Comparison of ENCODE assay signal across 17 cellular contexts in the genomic region with DNA sequence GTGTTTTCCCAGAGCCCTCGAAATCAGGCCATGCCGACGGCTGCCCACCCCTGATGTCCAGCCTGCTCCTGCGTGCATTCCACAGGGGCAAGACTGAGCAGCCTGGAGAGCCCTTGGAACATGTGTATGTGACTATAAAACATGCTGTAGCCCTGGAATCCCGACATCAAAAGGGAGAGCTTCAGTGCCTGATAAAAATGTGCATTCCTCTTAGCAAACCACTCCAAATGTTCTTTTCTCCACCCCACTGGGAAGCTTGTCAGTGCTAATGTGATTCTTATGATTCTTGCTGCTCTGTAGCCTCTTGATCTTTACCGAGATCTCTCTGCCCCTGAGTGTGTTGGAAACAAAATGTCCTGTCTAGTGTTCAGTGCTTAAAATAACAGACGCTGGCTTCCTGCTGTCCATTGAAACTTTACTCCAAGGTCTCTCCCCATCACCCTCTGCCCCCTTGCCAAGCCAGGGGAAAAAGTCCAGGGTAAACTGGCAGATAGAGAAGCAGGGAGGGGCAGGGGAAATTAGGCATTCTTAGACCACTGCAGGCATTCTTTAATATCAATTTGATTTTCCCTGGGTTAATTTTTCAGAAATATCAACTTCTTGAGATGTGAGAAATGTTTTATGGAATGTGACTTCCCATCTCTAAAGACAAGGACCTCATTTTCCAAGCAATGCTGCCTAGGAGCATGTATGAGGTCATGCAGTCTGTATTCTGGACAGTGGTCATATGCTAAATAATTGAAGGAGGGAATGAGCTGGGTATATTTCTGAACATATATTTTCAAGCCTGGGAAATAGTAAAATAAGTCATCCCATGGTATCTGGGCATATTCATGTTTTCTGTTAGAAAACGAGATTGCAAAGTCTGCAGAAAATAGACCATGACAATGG.
DNase-seq lines count a peak whose midpoint lies in the region; ATAC-seq and TF ChIP-seq lines count a peak whose summit lies in the region.
"Had no signal": no experiment of that assay in that cellular context is flagged by ENCODE, and none has a peak within 500 bp of the region (broad histone marks: within the 10 kb centered on the region; RNA-seq: fewer than 3 reads in every experiment).

No MANE protein-coding gene starts in this region.

- H2BK5ac ChIP-seq in mesendoderm (ENCODE audit: low read length), result no peak overlapping the region

- H3K9me3 ChIP-seq in HEK293 (ENCODE audit: control insufficient read depth, insufficient read depth, low read depth, low read length) (no peaks in the 10 kb centered on the region), smooth muscle cell (replicated peaks; ENCODE audit: low read depth) (no peaks in the 10 kb centered on the region)

- no peak overlapping the region for H2AK5ac ChIP-seq in mesendoderm (ENCODE audit: low read length)

- no peak for DNase-seq in Right ventricle myocardium superior
- peak; percentile 4 for DNase-seq in mesendoderm
- no peak for DNase-seq in smooth muscle cell (lab: John Stamatoyannopoulos, UW; ENCODE audit: unreplicated experiment)
- no peak for DNase-seq in stimulated activated CD4-positive, alpha-beta T cell treated with anti-CD3 and anti-CD28 coated beads, Interleukin-1b, Interleukin-23, amount 100 ng/mL, for 48 hours
- no peak for DNase-seq in NCI-H128 (lab: John Stamatoyannopoulos, UW; ENCODE audit: unreplicated experiment)
- DNase-seq: activated B cell treated with CpG ODN at 0.5 μM for 24 hours; activated CD8-positive, alpha-beta memory T cell treated with anti-CD3 and anti-CD28 coated beads, Interleukin-2, amount 10 ng/mL, durations not matched to agents 7 days and 5 days; activated gamma-delta T cell treated with Interleukin-2 at 50 U/mL for 16 hours; effector CD8-positive, alpha-beta T cell; NCI-H187 treated with DMSO at 0.1 percent for 48 hours; NCI-H774; RPMI8226; stimulated activated CD4-positive, alpha-beta T cell treated with anti-CD3 and anti-CD28 coated beads, Interleukin-4, amount 100 ng/mL, for 4 hours; T-helper 1 cell had no signal

- no peaks in the 10 kb centered on the region for H3F3A ChIP-seq in smooth muscle cell (ENCODE audit: low read depth)

- no CpG with 5 or more reads among the region's 8 CpGs for WGBS in mesendoderm (ENCODE audit: extremely low coverage, insufficient coverage, low lambda C conversion rate)
- WGBS in smooth muscle cell (ENCODE audit: low lambda C conversion rate), result 31% methylated on average over 8 of the region's 8 CpGs

- H3K79me2 ChIP-seq in mesendoderm (ENCODE audit: control insufficient read depth, insufficient read depth, low read length) (no peaks in the 10 kb centered on the region), smooth muscle cell (ENCODE audit: low read depth) (no peaks in the 10 kb centered on the region)

- no peaks in the 10 kb centered on the region for H4K20me1 ChIP-seq in smooth muscle cell (ENCODE audit: low read depth)

- H4K5ac ChIP-seq in mesendoderm (ENCODE audit: low read length), result no peak overlapping the region

- H3K23ac ChIP-seq in mesendoderm (ENCODE audit: low read length), result no peak overlapping the region

- H3K36me3 ChIP-seq in HEK293 (ENCODE audit: control insufficient read depth in 2 of 2, insufficient read depth in 1 of 2, low read length in 2 of 2) (no peaks in the 10 kb centered on the region), mesendoderm (ENCODE audit: control insufficient read depth, insufficient read depth, low read length) (no peaks in the 10 kb centered on the region), smooth muscle cell (ENCODE audit: low read depth) (no peaks in the 10 kb centered on the region)

- H3K4me1 ChIP-seq in HEK293 (ENCODE audit: control insufficient read depth, insufficient read depth, low read length) (no peaks in the 10 kb centered on the region), mesendoderm (ENCODE audit: control insufficient read depth, low read depth, low read length) (no peaks in the 10 kb centered on the region), smooth muscle cell (ENCODE audit: low read depth) (peaks cover 8% of the 10 kb centered on the region)

- H3K56ac ChIP-seq in mesendoderm (ENCODE audit: low read length), result no peak overlapping the region

- H3K4me3 ChIP-seq in HEK293 (ENCODE audit: low read depth, low read length) (no peak overlapping the region), mesendoderm (ENCODE audit: low read length) (no peak overlapping the region), smooth muscle cell (no peak overlapping the region)

- ATAC-seq in Right ventricle myocardium superior (ENCODE audit: poor library complexity), result peak; percentile 91
- no peak for ATAC-seq in HG03571 (IDR thresholded peaks at IDR 0.05; ENCODE audit: unreplicated experiment)
- ATAC-seq in GM21390 (IDR thresholded peaks at IDR 0.05; ENCODE audit: unreplicated experiment), result no peak
- ATAC-seq: activated CD8-positive, alpha-beta memory T cell treated with anti-CD3 and anti-CD28 coated beads, Interleukin-2, amount 10 ng/mL, durations not matched to agents 7 days and 5 days had no signal

- H3K4me2 ChIP-seq in mesendoderm (ENCODE audit: low read length) (no peak overlapping the region), smooth muscle cell (peak overlapping the region; percentile 5)

- no peak overlapping the region for H3K18ac ChIP-seq in mesendoderm (ENCODE audit: low read length)

- no peak overlapping the region for H2BK120ac ChIP-seq in mesendoderm (ENCODE audit: low read depth, low read length)

- no peak overlapping the region for H2BK15ac ChIP-seq in mesendoderm (replicated peaks; ENCODE audit: low read depth)

- no peak overlapping the region for H3K9ac ChIP-seq in mesendoderm (ENCODE audit: low read length)
- no peak overlapping the region for H3K9ac ChIP-seq in smooth muscle cell (ENCODE audit: low read depth)

- CTCF ChIA-PET in HEK293 (lab: Yijun Ruan, JAX), result interaction anchor here (1.3 kb wide), 1 partner anchor 155 kb away, joined by 3 read pairs; no protein-coding TSS in a partner anchor

- H3K4ac ChIP-seq in mesendoderm (ENCODE audit: low read depth, low read length), result no peak overlapping the region

- intact Hi-C loops in Right ventricle myocardium superior (cut with DNase I), result no loop called here

- TF ChIP-seq CTCF in HEK293 (tag by site-specific recombination; IDR thresholded peaks at IDR 0.05), result no peak
- no peak for TF ChIP-seq CTCF in smooth muscle cell (IDR thresholded peaks at IDR 0.05; ENCODE audit: borderline replicate concordance, insufficient read depth, poor library complexity, severe bottlenecking)

- H4K8ac ChIP-seq in mesendoderm (ENCODE audit: low read depth, low read length), result no peak overlapping the region

- no peaks in the 10 kb centered on the region for H3K27me3 ChIP-seq in mesendoderm (ENCODE audit: insufficient read depth, low read length, poor library complexity)
- no peaks in the 10 kb centered on the region for H3K27me3 ChIP-seq in smooth muscle cell (ENCODE audit: low read depth)

- H2AFZ ChIP-seq in smooth muscle cell (ENCODE audit: low read depth), result peak overlapping the region; percentile 11

- H3K79me1 ChIP-seq in mesendoderm (ENCODE audit: low read length), result no peaks in the 10 kb centered on the region

- POLR2A ChIA-PET in HEK293 (lab: Yijun Ruan, JAX), result no interaction called here

- no peak overlapping the region for H3K27ac ChIP-seq in HEK293 (ENCODE audit: extremely low read depth, low read depth, low read length)
- no peak overlapping the region for H3K27ac ChIP-seq in mesendoderm (ENCODE audit: low read depth, low read length)
- H3K27ac ChIP-seq in smooth muscle cell (ENCODE audit: low read depth), result peak overlapping the region; percentile 46

TF ChIP-seq in HEK293, 187 proteins besides CTCF, POLR2A, EP300 and RAD21:
- TF ChIP-seq BCL11B (tag by site-specific recombination; IDR thresholded peaks at IDR 0.05; ENCODE audit: low read depth), result no peak
- no peak for TF ChIP-seq SP3 (tag by site-specific recombination; IDR thresholded peaks at IDR 0.05)
- TF ChIP-seq ZNF214 (tag by site-specific recombination; IDR thresholded peaks at IDR 0.05; ENCODE audit: borderline replicate concordance), result no peak
- TF ChIP-seq ZNF561 (tag by site-specific recombination; IDR thresholded peaks at IDR 0.05; ENCODE audit: borderline replicate concordance), result no peak
- no peak for TF ChIP-seq ZNF621 (tag by site-specific recombination; IDR thresholded peaks at IDR 0.05)
- no peak for TF ChIP-seq ZNF549 (tag by site-specific recombination; IDR thresholded peaks at IDR 0.05)
- peak; percentile 48 for TF ChIP-seq ZIC2 (tag by site-specific recombination; IDR thresholded peaks at IDR 0.05)
